In the genomic region with DNA sequence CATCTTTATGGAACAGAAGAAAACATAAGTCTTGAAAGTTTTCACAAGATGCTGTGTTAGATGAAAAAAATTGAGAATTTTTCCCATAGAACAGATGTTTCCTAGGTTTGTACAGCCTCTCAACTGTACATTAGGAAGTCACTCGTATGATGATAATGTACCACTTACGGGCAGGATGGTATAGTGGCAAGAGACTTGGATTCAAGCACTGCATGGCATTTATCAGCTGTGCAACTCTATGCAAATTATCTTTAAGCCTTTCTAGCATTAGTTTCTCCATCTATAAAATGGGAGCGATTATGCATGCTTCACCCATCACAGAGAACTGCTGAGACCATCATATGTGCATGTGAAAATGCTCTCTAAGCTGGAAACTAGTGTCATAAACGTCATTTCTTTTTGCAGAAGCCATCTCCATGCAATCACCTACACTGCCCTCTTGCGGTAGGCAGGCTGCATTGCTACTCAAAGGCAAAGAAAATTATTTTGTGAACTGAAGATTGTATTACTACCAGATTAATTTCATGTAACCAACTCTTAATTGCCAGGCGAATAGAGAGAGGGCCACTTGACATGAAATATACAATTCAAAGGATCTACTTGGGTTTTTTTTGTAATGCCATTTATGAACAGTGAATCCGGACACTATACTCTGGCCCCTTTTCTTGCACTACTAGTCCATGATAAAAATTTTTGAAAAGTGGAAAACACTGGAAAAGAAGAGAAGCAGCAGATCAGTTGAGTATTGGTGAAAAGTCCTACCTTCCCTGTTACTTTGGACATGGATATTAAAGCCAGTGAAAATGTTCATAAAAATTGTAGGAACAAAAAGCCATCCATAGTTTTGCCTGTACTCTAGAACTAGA, we compare ENCODE assay signal across 7 cellular contexts.
DNase-seq lines count a peak whose midpoint lies in the region; ATAC-seq and TF ChIP-seq lines count a peak whose summit lies in the region.

No MANE protein-coding gene starts in this region.

- H3K36me3 ChIP-seq in liver (ENCODE audit: control insufficient read depth in 4 of 4, insufficient read depth in 3 of 4, low read depth in 1 of 4, low read length in 3 of 4): no peaks in the 10 kb centered on the region

- H3K9ac ChIP-seq in liver (ENCODE audit: low read depth in 1 of 2, low read length in 2 of 2): no peak overlapping the region

- peak; percentile 75 to 82 for TF ChIP-seq RAD21 in liver (IDR thresholded peaks at IDR 0.05)

- in situ Hi-C loops in T47D (cut with HindIII; ENCODE audit: low pct_unique_long_range_greater_than_20kb, low sequenced_read_pairs): no loop called here

- no peaks in the 10 kb centered on the region for H3K27me3 Mint-ChIP-seq in T-helper 17 cell

- H3K36me3 Mint-ChIP-seq in T-helper 17 cell (ENCODE audit: low read depth): no peaks in the 10 kb centered on the region

- no peak overlapping the region for H3K4me3 ChIP-seq in liver (ENCODE audit: low read depth in 1 of 3, low read length in 3 of 3)

- H3K4me1 Mint-ChIP-seq in T-helper 17 cell: peaks cover 23% of the 10 kb centered on the region

- no peak overlapping the region for H3K27ac Mint-ChIP-seq in T-helper 17 cell

- no peak overlapping the region for H3K4me3 Mint-ChIP-seq in T-helper 17 cell

- TF ChIP-seq CTCF in GM10266 (IDR thresholded peaks at IDR 0.05; ENCODE audit: control insufficient read depth, insufficient read depth, low read depth, missing control alignments): peak; percentile 97
- TF ChIP-seq CTCF in liver (IDR thresholded peaks at IDR 0.05; ENCODE audit: low read depth, low read length, missing input control): peak; percentile 97

- 44% methylated on average over 7 of the region's 7 CpGs for WGBS in liver

- H3K27me3 ChIP-seq in liver (ENCODE audit: control insufficient read depth in 4 of 4, insufficient read depth in 4 of 4, low read length in 3 of 4): no peaks in the 10 kb centered on the region

- no peaks in the 10 kb centered on the region for H3K9me3 ChIP-seq in T-helper 17 cell (ENCODE audit: control insufficient read depth, low read length, poor library complexity, severe bottlenecking)
- H3K9me3 ChIP-seq in liver (ENCODE audit: control insufficient read depth in 4 of 4, low read length in 3 of 4): no peaks in the 10 kb centered on the region

- DNase-seq in GM10266 (ENCODE audit: extremely low spot score): peak; percentile 51
- peak; percentile 53 for DNase-seq in M059J (ENCODE audit: low read depth)
- peak in 2 of 3 donors; percentile 12 to 26 for DNase-seq in T-helper 17 cell
- peak; percentile 33 to 70 for DNase-seq in T47D (ENCODE audit: low read depth in 1 of 2, low spot score in 1 of 2)
- DNase-seq in stimulated activated CD8-positive, alpha-beta memory T cell treated with anti-CD3 and anti-CD28 coated beads, Interleukin-4, amount 100 ng/mL, for 1 hour (ENCODE audit: low read depth in 2 of 2, low spot score in 1 of 2): peak; percentile 10 to 17

- ATAC-seq in T-helper 17 cell (peak; percentile 67), HG02938 (IDR thresholded peaks at IDR 0.05; ENCODE audit: unreplicated experiment) (no peak)

- H3K4me1 ChIP-seq in liver (ENCODE audit: control insufficient read depth in 4 of 4, insufficient read depth in 4 of 4, low read length in 3 of 4): peaks cover 4 to 12% (median 7%) of the 10 kb centered on the region in 4 donors

- H3K27ac ChIP-seq in liver (ENCODE audit: low read depth in 1 of 2, low read length in 2 of 2): no peak overlapping the region

TF ChIP-seq in liver, 16 proteins besides CTCF, POLR2A, EP300 and RAD21:
- no peak for TF ChIP-seq RXRA (IDR thresholded peaks at IDR 0.05)
- TF ChIP-seq, protein P1, sequence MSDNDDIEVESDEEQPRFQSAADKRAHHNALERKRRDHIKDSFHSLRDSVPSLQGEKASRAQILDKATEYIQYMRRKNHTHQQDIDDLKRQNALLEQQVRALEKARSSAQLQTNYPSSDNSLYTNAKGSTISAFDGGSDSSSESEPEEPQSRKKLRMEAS (IDR thresholded peaks at IDR 0.05): no peak
- no peak for TF ChIP-seq TAF1 (conservative IDR thresholded peaks at IDR 0.05)
- TF ChIP-seq, protein P2, sequence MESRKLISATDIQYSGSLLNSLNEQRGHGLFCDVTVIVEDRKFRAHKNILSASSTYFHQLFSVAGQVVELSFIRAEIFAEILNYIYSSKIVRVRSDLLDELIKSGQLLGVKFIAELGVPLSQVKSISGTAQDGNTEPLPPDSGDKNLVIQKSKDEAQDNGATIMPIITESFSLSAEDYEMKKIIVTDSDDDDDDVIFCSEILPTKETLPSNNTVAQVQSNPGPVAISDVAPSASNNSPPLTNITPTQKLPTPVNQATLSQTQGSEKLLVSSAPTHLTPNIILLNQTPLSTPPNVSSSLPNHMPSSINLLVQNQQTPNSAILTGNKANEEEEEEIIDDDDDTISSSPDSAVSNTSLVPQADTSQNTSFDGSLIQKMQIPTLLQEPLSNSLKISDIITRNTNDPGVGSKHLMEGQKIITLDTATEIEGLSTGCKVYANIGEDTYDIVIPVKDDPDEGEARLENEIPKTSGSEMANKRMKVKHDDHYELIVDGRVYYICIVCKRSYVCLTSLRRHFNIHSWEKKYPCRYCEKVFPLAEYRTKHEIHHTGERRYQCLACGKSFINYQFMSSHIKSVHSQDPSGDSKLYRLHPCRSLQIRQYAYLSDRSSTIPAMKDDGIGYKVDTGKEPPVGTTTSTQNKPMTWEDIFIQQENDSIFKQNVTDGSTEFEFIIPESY (IDR thresholded peaks at IDR 0.05): no peak
- TF ChIP-seq JUND (IDR thresholded peaks at IDR 0.05): no peak
- no peak for TF ChIP-seq HNF4G (IDR thresholded peaks at IDR 0.05)
- TF ChIP-seq, protein P3, sequence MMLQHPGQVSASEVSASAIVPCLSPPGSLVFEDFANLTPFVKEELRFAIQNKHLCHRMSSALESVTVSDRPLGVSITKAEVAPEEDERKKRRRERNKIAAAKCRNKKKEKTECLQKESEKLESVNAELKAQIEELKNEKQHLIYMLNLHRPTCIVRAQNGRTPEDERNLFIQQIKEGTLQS (IDR thresholded peaks at IDR 0.05): no peak
